In the genomic region with DNA sequence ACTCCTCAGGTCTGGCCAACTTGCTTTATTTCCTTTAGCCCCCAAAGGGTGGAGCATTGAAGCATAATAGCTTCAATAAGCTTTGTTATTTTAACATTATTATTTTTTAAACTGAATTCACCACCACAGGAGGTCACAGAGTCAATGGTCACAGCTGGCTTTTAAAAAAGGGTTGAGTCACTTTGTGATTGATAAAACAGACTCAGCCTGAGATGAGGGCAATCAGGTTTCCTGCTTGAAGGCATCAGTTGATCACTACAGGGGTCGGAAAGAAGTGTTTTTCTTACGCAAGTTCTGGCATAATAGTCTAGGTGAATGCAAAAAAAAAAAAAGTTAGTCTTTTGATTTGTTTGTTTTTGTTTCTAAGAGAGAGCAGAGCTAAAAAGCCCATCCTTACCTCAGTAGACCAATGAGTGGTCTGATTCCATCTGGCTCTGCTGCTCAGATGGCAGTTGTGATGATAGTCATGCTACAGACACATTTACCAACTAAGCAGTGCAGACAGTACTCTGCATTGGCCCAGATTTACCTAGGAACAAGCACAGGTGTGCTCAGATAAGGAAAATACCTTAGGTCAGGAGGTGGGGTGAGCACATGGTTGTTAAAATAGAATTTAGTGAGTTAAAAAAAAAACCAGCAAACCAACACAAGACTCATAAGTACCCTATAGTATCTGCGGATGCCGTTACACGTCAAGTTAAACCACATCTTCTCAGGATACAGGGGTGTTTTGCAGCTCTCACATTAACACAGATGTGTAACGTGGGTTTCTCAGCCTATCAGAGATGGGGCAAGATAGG, we compare ENCODE assay signal across 8 cellular contexts. TPM values are rescaled to one million over a fixed set of nuclear protein-coding genes. Genes with fewer than 3 reads are reported as not detected.
A peak's percentile ranks its signal among the peaks of the same experiment; 100 is the strongest.
DNase-seq lines count a peak whose midpoint lies in the region; ATAC-seq and TF ChIP-seq lines count a peak whose summit lies in the region.

No MANE protein-coding gene starts in this region.

- H3K27me3 Mint-ChIP-seq in effector memory CD8-positive, alpha-beta T cell: no peaks in the 10 kb centered on the region

- no TSS peak for BruUV-seq in IMR-90 (replicated peaks; lab: Mats Ljungman, UMichigan)

- H3K27ac ChIP-seq in IMR-90 (ENCODE audit: insufficient read depth, low read length): no peak overlapping the region

- no CpG with 5 or more reads among the region's 6 CpGs for WGBS in IMR-90 (ENCODE audit: extremely low coverage in 2 of 2, insufficient read length in 1 of 2), 2 experiments

- H2AK5ac ChIP-seq in IMR-90 (ENCODE audit: low read depth, low read length): no peak overlapping the region

- POLR2A ChIA-PET in IMR-90 (lab: Charles Lee; ENCODE audit: unreplicated experiment): no interaction called here

- DNase-seq in NCI-H2171 treated with DMSO at 0.1 percent for 48 hours (lab: John Stamatoyannopoulos, UW) (peak; percentile 28), NCI-H2171 (lab: John Stamatoyannopoulos, UW) (no peak), IMR-90 (no peak), kidney glomerular epithelial cell (lab: John Stamatoyannopoulos, UW) (no peak), NCI-H226 (no peak)
- peak; percentile 50 to 59 (median 55) for DNase-seq in effector memory CD8-positive, alpha-beta T cell
- DNase-seq in stimulated activated CD8-positive, alpha-beta memory T cell treated with anti-CD3 and anti-CD28 coated beads, Interleukin-4, amount 100 ng/mL, for 48 hours: peak; percentile 45

- no peaks in the 10 kb centered on the region for H3K9me1 ChIP-seq in IMR-90 (ENCODE audit: insufficient read depth, low read length)

- in situ Hi-C loops in IMR-90 (cut with MboI; ENCODE audit: low sequenced_read_pairs): no loop called here

- no peaks in the 10 kb centered on the region for H3K9me3 ChIP-seq in IMR-90 (ENCODE audit: control insufficient read depth, insufficient read depth, low read length)

- no peak overlapping the region for H3K4me3 ChIP-seq in IMR-90 (ENCODE audit: insufficient read depth, low read depth, low read length)

- H3K4me3 Mint-ChIP-seq in effector memory CD8-positive, alpha-beta T cell: no peak overlapping the region

- no peak overlapping the region for H3K9ac ChIP-seq in IMR-90 (ENCODE audit: low read depth, low read length)

- no peak overlapping the region for H3K18ac ChIP-seq in IMR-90 (ENCODE audit: low read depth, low read length)

- no peak for TF ChIP-seq POLR2A in IMR-90 (IDR thresholded peaks at IDR 0.05; ENCODE audit: low read depth, low read length)

- H2BK5ac ChIP-seq in IMR-90 (ENCODE audit: low read depth, low read length, poor library complexity, severe bottlenecking): no peak overlapping the region

- dilution Hi-C loops in IMR-90 (cut with HindIII; ENCODE audit: low sequenced_read_pairs, unreplicated experiment): no loop called here

- no peak for TF ChIP-seq RAD21 in IMR-90 (IDR thresholded peaks at IDR 0.05; ENCODE audit: low read length)

- peaks cover 18% of the 10 kb centered on the region for H3K27me3 ChIP-seq in IMR-90 (ENCODE audit: control insufficient read depth, insufficient read depth, low read length)

- H4K91ac ChIP-seq in IMR-90 (ENCODE audit: insufficient read depth, low read depth, low read length): no peak overlapping the region

- peaks cover 15 to 40% of the 10 kb centered on the region in 2 donors for H3K4me1 Mint-ChIP-seq in effector memory CD8-positive, alpha-beta T cell (ENCODE audit: low read depth in 2 of 2)

- ATAC-seq in IMR-90 (ENCODE audit: low read depth) (peak; percentile 15; the same call in 1 of the 2 replicates), HG03457 (IDR thresholded peaks at IDR 0.05; ENCODE audit: unreplicated experiment) (no peak)
- peak; percentile 72 for ATAC-seq in effector memory CD8-positive, alpha-beta T cell (replicated peaks)

- intact Hi-C loops in IMR-90 (cut with micrococcal nuclease): no loop called here

- no peaks in the 10 kb centered on the region for H3K36me3 ChIP-seq in IMR-90 (ENCODE audit: control insufficient read depth, insufficient read depth, low read length)

- H3K4ac ChIP-seq in IMR-90 (ENCODE audit: low read depth, low read length): no peak overlapping the region

- no peak overlapping the region for H3K56ac ChIP-seq in IMR-90 (ENCODE audit: extremely low read depth, insufficient read depth, low read length)

- H2BK20ac ChIP-seq in IMR-90 (ENCODE audit: low read depth, low read length): no peak overlapping the region

- no peak overlapping the region for H3K14ac ChIP-seq in IMR-90 (replicated peaks; ENCODE audit: low read depth, low read length)

- no peak overlapping the region for H2BK120ac ChIP-seq in IMR-90 (ENCODE audit: low read depth, low read length)

- H3K4me2 ChIP-seq in IMR-90 (ENCODE audit: low read depth, low read length): peak overlapping the region; percentile 68

- H4K8ac ChIP-seq in IMR-90 (ENCODE audit: low read depth in 2 of 2, low read length in 2 of 2): no peak overlapping the region

- no peaks in the 10 kb centered on the region for H3K4me1 ChIP-seq in IMR-90 (ENCODE audit: control insufficient read depth, insufficient read depth, low read length)

- peak overlapping the region; percentile 71 for H2AFZ ChIP-seq in IMR-90 (replicated peaks; ENCODE audit: low read length, poor library complexity)

- H3K27ac Mint-ChIP-seq in effector memory CD8-positive, alpha-beta T cell: no peak overlapping the region

- no peak overlapping the region for H2AK9ac ChIP-seq in IMR-90 (replicated peaks; ENCODE audit: low read depth, low read length, poor library complexity)

- peaks cover 5% of the 10 kb centered on the region for H3K36me3 Mint-ChIP-seq in effector memory CD8-positive, alpha-beta T cell (ENCODE audit: insufficient read depth)

- no peaks in the 10 kb centered on the region for H4K20me1 ChIP-seq in IMR-90 (ENCODE audit: insufficient read depth, low read length)

- H3K9me3 Mint-ChIP-seq in effector memory CD8-positive, alpha-beta T cell: no peaks in the 10 kb centered on the region

- no peak overlapping the region for H2BK15ac ChIP-seq in IMR-90 (ENCODE audit: low read depth, low read length)

- no peak overlapping the region for H4K5ac ChIP-seq in IMR-90 (ENCODE audit: low read depth, low read length)

- H3K23ac ChIP-seq in IMR-90 (ENCODE audit: low read depth, low read length): no peak overlapping the region

- TF ChIP-seq CTCF in IMR-90 (conservative IDR thresholded peaks at IDR 0.05; ENCODE audit: low read depth, low read length): no peak

- no peaks in the 10 kb centered on the region for H3K79me1 ChIP-seq in IMR-90 (ENCODE audit: low read depth in 1 of 2, low read length in 2 of 2)

- CTCF ChIA-PET in IMR-90 (lab: Yijun Ruan, JAX): interaction anchor here (0.6 to 1.6 kb wide), 2 partner anchors 10 to 59 kb away, joined by 5 to 7 read pairs; no protein-coding TSS in a partner anchor

TF ChIP-seq in IMR-90, 13 proteins besides CTCF, POLR2A, EP300 and RAD21:
- no peak for TF ChIP-seq SMC3 (IDR thresholded peaks at IDR 0.05; ENCODE audit: low read depth, low read length)
- TF ChIP-seq MAZ (IDR thresholded peaks at IDR 0.05; ENCODE audit: borderline replicate concordance, low read depth, low read length): no peak
- TF ChIP-seq RFX5 (IDR thresholded peaks at IDR 0.05; ENCODE audit: low read depth, low read length): no peak
- no peak for TF ChIP-seq FOS (IDR thresholded peaks at IDR 0.05; ENCODE audit: low read depth, low read length)
- no peak for TF ChIP-seq ELK1 (IDR thresholded peaks at IDR 0.05; ENCODE audit: borderline replicate concordance, low read depth, low read length)
- TF ChIP-seq NFE2L2 (IDR thresholded peaks at IDR 0.05; ENCODE audit: low read depth, low read length): no peak
- TF ChIP-seq CHD1 (IDR thresholded peaks at IDR 0.05; ENCODE audit: low read depth, low read length): no peak
- TF ChIP-seq CEBPB (IDR thresholded peaks at IDR 0.05; ENCODE audit: low read depth, low read length): no peak
- no peak for TF ChIP-seq RCOR1 (IDR thresholded peaks at IDR 0.05; ENCODE audit: insufficient replicate concordance, low read length)
- no peak for TF ChIP-seq MXI1 (IDR thresholded peaks at IDR 0.05; ENCODE audit: borderline replicate concordance, low read depth, low read length)
- TF ChIP-seq, protein P1, sequence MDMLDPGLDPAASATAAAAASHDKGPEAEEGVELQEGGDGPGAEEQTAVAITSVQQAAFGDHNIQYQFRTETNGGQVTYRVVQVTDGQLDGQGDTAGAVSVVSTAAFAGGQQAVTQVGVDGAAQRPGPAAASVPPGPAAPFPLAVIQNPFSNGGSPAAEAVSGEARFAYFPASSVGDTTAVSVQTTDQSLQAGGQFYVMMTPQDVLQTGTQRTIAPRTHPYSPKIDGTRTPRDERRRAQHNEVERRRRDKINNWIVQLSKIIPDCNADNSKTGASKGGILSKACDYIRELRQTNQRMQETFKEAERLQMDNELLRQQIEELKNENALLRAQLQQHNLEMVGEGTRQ (IDR thresholded peaks at IDR 0.05; ENCODE audit: low read depth, low read length): no peak
- TF ChIP-seq BHLHE40 (IDR thresholded peaks at IDR 0.05; ENCODE audit: low read depth, low read length): no peak
- no peak for TF ChIP-seq MAFK (IDR thresholded peaks at IDR 0.05; ENCODE audit: low read depth, low read length)

RNA-seq across cellular contexts. Expression of gene ZNF80, which starts 22.6 kb away (rescaled TPM):
- total RNA-seq in IMR-90 (2012; rRNA removed): not detected in 2 replicates
- not detected in 2 replicates for polyA plus RNA-seq in IMR-90 (2012; rRNA removed)
- not detected in 2 replicates for polyA plus RNA-seq in IMR-90 (2012; cell fraction: cytosol; rRNA removed)
- 0.06 TPM in 1 of 2 replicates, not detected in the other for polyA plus RNA-seq in IMR-90 (2012; cell fraction: nucleus; rRNA removed; ENCODE audit: low replicate concordance)

RNA-seq across cellular contexts. Expression of gene DRD3, which starts 35.9 kb away (rescaled TPM):
- total RNA-seq in IMR-90 (2012; rRNA removed): not detected in 2 replicates
- not detected in 2 replicates for polyA plus RNA-seq in IMR-90 (2012; rRNA removed)
- polyA plus RNA-seq in IMR-90 (2012; cell fraction: cytosol; rRNA removed): not detected in 2 replicates
- polyA plus RNA-seq in IMR-90 (2012; cell fraction: nucleus; rRNA removed; ENCODE audit: low replicate concordance): not detected in 2 replicates

Comparison
In these comparisons a context has a peak if more than half of its experiments do, and no peak if none do; other contexts are left out.
1. DNase-seq: peak in NCI-H2171 treated with DMSO at 0.1 percent for 48 hours (single experiment), effector memory CD8-positive, alpha-beta T cell (3 of 3) and stimulated activated CD8-positive, alpha-beta memory T cell treated with anti-CD3 and anti-CD28 coated beads, Interleukin-4, amount 100 ng/mL, for 48 hours (single experiment); none in NCI-H2171 (single experiment), IMR-90 (single experiment), kidney glomerular epithelial cell (single experiment) and NCI-H226 (single experiment).